23 cellular contexts compared by ENCODE assay signal in the genomic region with DNA sequence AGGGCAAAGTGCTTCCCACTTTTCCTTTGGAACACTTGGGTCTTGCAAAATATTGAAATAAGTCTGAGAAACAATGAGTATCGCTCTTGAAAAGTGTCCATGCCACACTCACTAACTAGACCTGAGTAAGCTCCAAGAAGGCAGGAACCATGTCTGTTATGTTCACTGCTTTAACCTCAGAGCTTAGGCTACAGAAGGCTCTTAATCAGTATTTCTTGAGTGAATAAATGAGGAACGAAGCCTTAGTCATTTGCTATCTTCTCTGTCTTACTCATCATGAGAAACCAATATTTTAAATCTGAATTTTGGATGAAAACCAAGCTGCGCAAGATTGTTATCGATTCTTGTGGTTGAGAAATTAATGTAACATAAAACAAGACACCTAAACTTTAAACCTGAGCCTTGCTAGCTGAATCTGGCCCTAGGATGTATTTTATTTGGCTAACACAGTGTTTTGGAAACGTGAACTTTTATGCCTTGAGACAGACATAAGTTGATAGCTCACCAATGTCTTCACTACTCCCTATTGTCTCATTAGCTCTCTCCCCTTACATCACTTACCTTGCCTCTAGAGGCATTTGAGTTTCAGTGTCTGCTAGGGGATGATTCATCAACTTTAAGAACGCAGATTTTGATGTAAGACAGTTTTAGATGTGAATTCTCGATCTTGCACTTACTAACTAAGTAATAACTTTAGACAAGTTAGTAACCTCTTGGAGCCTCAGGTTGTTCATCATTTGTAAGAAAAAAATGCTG.
DNase-seq lines count a peak whose midpoint lies in the region; ATAC-seq, FAIRE-seq and TF ChIP-seq lines count a peak whose summit lies in the region.
"Had no signal": no experiment of that assay in that cellular context is flagged by ENCODE, and none has a peak within 500 bp of the region (broad histone marks: within the 10 kb centered on the region; RNA-seq: fewer than 3 reads in every experiment).

No MANE protein-coding gene starts in this region.

- H3K9me2 ChIP-seq in SK-N-SH, result no peaks in the 10 kb centered on the region

- H3K4me3 ChIP-seq in SK-N-SH (ENCODE audit: low read depth in 2 of 2, low read length in 1 of 2) (no peak overlapping the region), astrocyte (ENCODE audit: insufficient read depth, low read depth, low read length) (no peak overlapping the region), fibroblast of villous mesenchyme (ENCODE audit: low read depth, low read length) (no peak overlapping the region)
- H3K4me3 ChIP-seq: A549, GM23248, K562 had no signal

- DNase-seq in SK-N-SH (no peak), astrocyte (ENCODE audit: low read depth) (peak; percentile 8), fibroblast of villous mesenchyme (ENCODE audit: low read depth) (peak; percentile 13), SK-N-DZ (ENCODE audit: low spot score) (no peak)
- DNase-seq: AML-193; Caco-2; CD4-positive, alpha-beta T cell; GM23248; HCEC 1CT; IMR-90 had no signal

- no peak for TF ChIP-seq CTCF in SK-N-SH (IDR thresholded peaks at IDR 0.05)
- TF ChIP-seq CTCF in astrocyte (IDR thresholded peaks at IDR 0.05; ENCODE audit: insufficient read depth, low read depth, low read length), result no peak
- TF ChIP-seq CTCF in fibroblast of villous mesenchyme (IDR thresholded peaks at IDR 0.05; ENCODE audit: insufficient read depth, low read depth, low read length), result no peak

- H3K27me3 Mint-ChIP-seq in astrocyte (ENCODE audit: low read depth, unreplicated experiment), result peaks cover 1% of the 10 kb centered on the region

- no peaks in the 10 kb centered on the region for H3K36me3 Mint-ChIP-seq in astrocyte (ENCODE audit: low read depth, unreplicated experiment)

- TF ChIP-seq RAD21 in SK-N-SH (IDR thresholded peaks at IDR 0.05; ENCODE audit: low read length), result no peak

- no peak for TF ChIP-seq EP300 in SK-N-SH (IDR thresholded peaks at IDR 0.05; ENCODE audit: borderline replicate concordance in 1 of 2, low read depth in 1 of 2, low read length in 1 of 2)

- H3K79me2 ChIP-seq in SK-N-SH (ENCODE audit: insufficient read depth) (no peaks in the 10 kb centered on the region), astrocyte (ENCODE audit: insufficient read depth, low read length) (no peaks in the 10 kb centered on the region)

- POLR2A ChIA-PET in SK-N-SH (lab: Yijun Ruan, JAX), result no interaction called here

- no peak overlapping the region for H3K4me3 Mint-ChIP-seq in astrocyte (ENCODE audit: unreplicated experiment)
- H3K4me3 Mint-ChIP-seq: CD4-positive, alpha-beta T cell had no signal

- H3K36me3 ChIP-seq in SK-N-SH (replicated peaks in 1 of 2; ENCODE audit: control insufficient read depth in 1 of 2, insufficient read depth in 2 of 2, low read length in 1 of 2) (no peaks in the 10 kb centered on the region), astrocyte (ENCODE audit: insufficient read depth, low read length) (no peaks in the 10 kb centered on the region)

- H3K9ac ChIP-seq in SK-N-SH, result no peak overlapping the region
- no peak overlapping the region for H3K9ac ChIP-seq in astrocyte (ENCODE audit: low read length)
- H3K9ac ChIP-seq: GM23248 had no signal

- CTCF ChIA-PET in SK-N-SH (lab: Yijun Ruan, JAX), result no interaction called here

- no peaks in the 10 kb centered on the region for H3K9me3 Mint-ChIP-seq in astrocyte (ENCODE audit: unreplicated experiment)
- H3K9me3 Mint-ChIP-seq: CD4-positive, alpha-beta T cell had no signal

- no peaks in the 10 kb centered on the region for H3K9me3 ChIP-seq in SK-N-SH
- H3K9me3 ChIP-seq in astrocyte (ENCODE audit: insufficient read depth, low read depth, low read length), result no peaks in the 10 kb centered on the region
- H3K9me3 ChIP-seq: A549, Caco-2 had no signal

- FAIRE-seq in astrocyte (lab: Jason Lieb, UNC), result no peak
- FAIRE-seq: D721Med, G401.6, GM12892, GM19239, H54, HTR-8/SVneo, K562 had no signal

- 26% methylated on average over 7 of the region's 7 CpGs for WGBS in SK-N-SH (ENCODE audit: low lambda C conversion rate)

- H4K20me1 ChIP-seq in SK-N-SH (ENCODE audit: insufficient read depth), result no peaks in the 10 kb centered on the region
- H4K20me1 ChIP-seq in astrocyte (ENCODE audit: insufficient read depth, low read length), result no peaks in the 10 kb centered on the region

- H3K4me1 ChIP-seq in SK-N-SH (ENCODE audit: control insufficient read depth in 1 of 2, insufficient read depth in 2 of 2, low read depth in 1 of 2, low read length in 1 of 2), result peaks cover 0 to 2% of the 10 kb centered on the region in 2 experiments; a peak in 1 of 4 replicates
- no peaks in the 10 kb centered on the region for H3K4me1 ChIP-seq in astrocyte (ENCODE audit: insufficient read depth, low read length)
- H3K4me1 ChIP-seq: A549, Caco-2 had no signal

- H2AFZ ChIP-seq in SK-N-SH (ENCODE audit: low read depth) (no peak overlapping the region), astrocyte (ENCODE audit: low read depth, low read length) (no peak overlapping the region)
- H2AFZ ChIP-seq: GM23248 had no signal

- H3F3A ChIP-seq in SK-N-SH (replicated peaks; ENCODE audit: insufficient read depth), result no peaks in the 10 kb centered on the region

- H3K4me2 ChIP-seq in SK-N-SH, result no peak overlapping the region
- H3K4me2 ChIP-seq in astrocyte (ENCODE audit: low read length), result no peak overlapping the region
- H3K4me2 ChIP-seq: A549 had no signal

- peaks cover 4% of the 10 kb centered on the region for H3K4me1 Mint-ChIP-seq in astrocyte (ENCODE audit: low read depth, unreplicated experiment)

- H3K27ac Mint-ChIP-seq in astrocyte (ENCODE audit: unreplicated experiment), result no peak overlapping the region
- H3K27ac Mint-ChIP-seq: CD4-positive, alpha-beta T cell had no signal

- ATAC-seq in SK-N-SH treated with all-trans-retinoic acid at 6 μM for 48 hours (no peak), HG03378 (IDR thresholded peaks at IDR 0.05; ENCODE audit: unreplicated experiment) (no peak), HG03280 (IDR thresholded peaks at IDR 0.05; ENCODE audit: unreplicated experiment) (no peak)
- ATAC-seq: A549, K562 had no signal

- no peaks in the 10 kb centered on the region for H3K27me3 ChIP-seq in SK-N-SH (ENCODE audit: insufficient read depth)
- no peaks in the 10 kb centered on the region for H3K27me3 ChIP-seq in astrocyte (ENCODE audit: insufficient read depth, low read length)

- no peak overlapping the region for H3K27ac ChIP-seq in SK-N-SH (ENCODE audit: low read depth in 2 of 2, low read length in 1 of 2)
- no peak overlapping the region for H3K27ac ChIP-seq in astrocyte (ENCODE audit: low read depth, low read length)
- H3K27ac ChIP-seq: 22Rv1, A549, C4-2B, GM23248 had no signal

TF ChIP-seq in SK-N-SH treated with all-trans-retinoic acid at 6 μM for 48 hours, 23 proteins besides CTCF, POLR2A, EP300 and RAD21:
- peak; percentile 39 for TF ChIP-seq ISL1 (CRISPR knock-in tag; IDR thresholded peaks at IDR 0.05)
- TF ChIP-seq GLIS3 (CRISPR knock-in tag; IDR thresholded peaks at IDR 0.05), result no peak
TF ChIP-seq in SK-N-SH treated with all-trans-retinoic acid at 6 μM for 48 hours: peak in this region for 1.

TF ChIP-seq in SK-N-SH, 30 proteins besides CTCF, POLR2A, EP300 and RAD21:
- TF ChIP-seq TEAD4 (IDR thresholded peaks at IDR 0.05; ENCODE audit: borderline replicate concordance, insufficient read depth), result no peak
TF ChIP-seq in SK-N-SH: peak in this region for 0.

Comparison
In these comparisons a context has a peak if more than half of its experiments do, and no peak if none do; other contexts are left out.
1. DNase-seq: peak in astrocyte (single experiment) and fibroblast of villous mesenchyme (single experiment); none in SK-N-SH (single experiment) and SK-N-DZ (single experiment).